In genomic region chr5:173055983-173056782, GRCh38 we compare ENCODE assay signal across 1 cellular context.
TF ChIP-seq lines count a peak whose summit lies in the region.

TSS of gene CREBRF (plus strand) at chr5:173056352. CDS start at chr5:173080776, 24,424 bp downstream.

TF ChIP-seq in HepG2, 621 proteins besides CTCF, POLR2A, EP300 and RAD21 (continues in another document):
- TF ChIP-seq SNAPC4 (CRISPR knock-in tag; IDR thresholded peaks at IDR 0.05) (no peak), KLF6 (CRISPR knock-in tag; IDR thresholded peaks at IDR 0.05) (0 out of 2 replicates have a peak, but pooled peaks have one; percentile 67), ZNF407 (CRISPR knock-in tag; IDR thresholded peaks at IDR 0.05; ENCODE audit: not compliant biosample characterization) (peak; percentile 24), KDM5B (CRISPR knock-in tag; IDR thresholded peaks at IDR 0.05; ENCODE audit: borderline replicate concordance) (peak; percentile 63; the same call in 1 of the 2 replicates), ZNF414 (CRISPR knock-in tag; IDR thresholded peaks at IDR 0.05) (no peak), ZNF574 (CRISPR knock-in tag; IDR thresholded peaks at IDR 0.05) (peak; percentile 69), NR0B2 (CRISPR knock-in tag; IDR thresholded peaks at IDR 0.05) (peak; percentile 83; the same call in 1 of the 2 replicates), POLR2G (IDR thresholded peaks at IDR 0.05; ENCODE audit: low read depth, low read length) (peak; percentile 64), JUND (CRISPR knock-in tag; IDR thresholded peaks at IDR 0.05) (no peak), HIVEP1 (CRISPR knock-in tag; IDR thresholded peaks at IDR 0.05) (peak; percentile 88), NFKBIZ (CRISPR knock-in tag; IDR thresholded peaks at IDR 0.05) (0 out of 2 replicates have a peak, but pooled peaks have one; percentile 19), ZNF704 (CRISPR knock-in tag; IDR thresholded peaks at IDR 0.05; ENCODE audit: borderline replicate concordance) (no peak), RFXAP (CRISPR knock-in tag; IDR thresholded peaks at IDR 0.05; ENCODE audit: borderline replicate concordance) (peak; percentile 47; the same call in 1 of the 2 replicates), ZNF605 (CRISPR knock-in tag; IDR thresholded peaks at IDR 0.05) (peak; percentile 50; the same call in 1 of the 2 replicates), RARA (CRISPR knock-in tag; IDR thresholded peaks at IDR 0.05) (peak; percentile 35; the same call in 1 of the 2 replicates), ZNF441 (CRISPR knock-in tag; IDR thresholded peaks at IDR 0.05; ENCODE audit: borderline replicate concordance) (peak; percentile 36; the same call in 1 of the 2 replicates), YEATS4 (CRISPR knock-in tag; IDR thresholded peaks at IDR 0.05; ENCODE audit: borderline replicate concordance) (peak; percentile 48; the same call in 1 of the 2 replicates), CAMTA2 (CRISPR knock-in tag; IDR thresholded peaks at IDR 0.05; ENCODE audit: borderline replicate concordance) (0 out of 2 replicates have a peak, but pooled peaks have one; percentile 16), ZNF501 (CRISPR knock-in tag; IDR thresholded peaks at IDR 0.05) (peak; percentile 53), PATZ1 (CRISPR knock-in tag; IDR thresholded peaks at IDR 0.05) (peak; percentile 81), ZNF333 (CRISPR knock-in tag; IDR thresholded peaks at IDR 0.05; ENCODE audit: borderline replicate concordance) (0 out of 2 replicates have a peak, but pooled peaks have one; percentile 39), ZFAT (CRISPR knock-in tag; conservative IDR thresholded peaks at IDR 0.05) (no peak), CBFB (CRISPR knock-in tag; IDR thresholded peaks at IDR 0.05) (peak; percentile 63; the same call in 1 of the 2 replicates), ZNF44 (CRISPR knock-in tag; IDR thresholded peaks at IDR 0.05) (no peak), SMC3 (IDR thresholded peaks at IDR 0.05; ENCODE audit: low read length) (no peak), FOXK1 (CRISPR knock-in tag; IDR thresholded peaks at IDR 0.05; ENCODE audit: borderline replicate concordance, low read depth) (peak; percentile 99)
